In the genomic region with DNA sequence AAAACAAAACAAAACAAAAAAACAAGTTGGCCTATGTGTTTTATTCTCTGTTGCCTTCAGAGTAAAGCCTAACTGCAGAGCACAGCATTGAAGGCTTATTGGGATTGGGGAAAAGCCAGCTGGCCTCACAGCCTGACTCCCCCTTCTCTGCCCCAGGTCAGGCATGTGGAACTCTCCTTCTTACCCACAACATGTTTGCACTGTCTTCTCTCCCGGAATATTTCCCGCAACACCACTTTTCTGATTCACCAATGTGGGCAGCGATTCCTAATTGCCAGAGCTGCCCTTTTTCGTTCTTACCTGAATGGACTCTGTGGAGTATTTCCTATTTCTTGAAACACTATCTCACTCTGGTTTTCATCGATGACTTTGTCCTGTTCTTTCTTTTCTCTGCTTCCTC, we compare ENCODE assay signal across 1 cellular context.
TF ChIP-seq lines count a peak whose summit lies in the region.

No MANE protein-coding gene starts in this region.

TF ChIP-seq in endothelial cell of umbilical vein, 7 proteins besides CTCF, POLR2A, EP300 and RAD21:
- TF ChIP-seq POLR2AphosphoS5 (IDR thresholded peaks at IDR 0.05; ENCODE audit: insufficient read depth, low read depth, low read length) = no peak
- TF ChIP-seq EZH2 (IDR thresholded peaks at IDR 0.05; ENCODE audit: borderline replicate concordance, low read depth, low read length, severe bottlenecking) = peak; percentile 5
- no peak for TF ChIP-seq MYC (IDR thresholded peaks at IDR 0.05; ENCODE audit: low read depth, low read length)
- TF ChIP-seq, protein P1, sequence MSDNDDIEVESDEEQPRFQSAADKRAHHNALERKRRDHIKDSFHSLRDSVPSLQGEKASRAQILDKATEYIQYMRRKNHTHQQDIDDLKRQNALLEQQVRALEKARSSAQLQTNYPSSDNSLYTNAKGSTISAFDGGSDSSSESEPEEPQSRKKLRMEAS (IDR thresholded peaks at IDR 0.05; ENCODE audit: insufficient read depth, insufficient read length) = no peak
